19 cellular contexts compared by ENCODE assay signal in genomic region chr9:14419302-14419937, GRCh38.
DNase-seq lines count a peak whose midpoint lies in the region; ATAC-seq and TF ChIP-seq lines count a peak whose summit lies in the region.
"Had no signal": no experiment of that assay in that cellular context is flagged by ENCODE, and none has a peak within 500 bp of the region (broad histone marks: within the 10 kb centered on the region; RNA-seq: fewer than 3 reads in every experiment).

No MANE protein-coding gene starts in this region.

- H3K27me3 ChIP-seq in breast epithelium (no peaks in the 10 kb centered on the region), mammary epithelial cell (ENCODE audit: insufficient read depth, low read length) (peaks cover 29% of the 10 kb centered on the region)
- H3K27me3 ChIP-seq: BLaER1 treated with 17β-estradiol and CSF1 and Interleukin-3, amounts not matched to agents 10 nM and 100 nM; heart right ventricle had no signal

- no peak overlapping the region for H3K4me2 ChIP-seq in mammary epithelial cell (ENCODE audit: insufficient read depth, low read depth, low read length)
- H3K4me2 ChIP-seq in OCI-LY7 (ENCODE audit: low read length), result no peak overlapping the region
- H3K4me2 ChIP-seq: BLaER1 treated with 17β-estradiol and CSF1 and Interleukin-3, amounts not matched to agents 10 nM and 100 nM had no signal

- no peaks in the 10 kb centered on the region for H3K27me3 Mint-ChIP-seq in progenitor cell of endocrine pancreas
- H3K27me3 Mint-ChIP-seq in activated T-cell treated with anti-CD3 and anti-CD28 coated beads, Interleukin-2, amount 50 U/mL, for 72 hours (ENCODE audit: low read depth), result no peaks in the 10 kb centered on the region
- H3K27me3 Mint-ChIP-seq: activated naive CD8-positive, alpha-beta T cell treated with anti-CD3 and anti-CD28 coated beads, Interleukin-2, amount 10 ng/mL, durations not matched to agents 7 days and 5 days had no signal

- in situ Hi-C loops in mammary epithelial cell (cut with MboI; ENCODE audit: low sequenced_read_pairs in 2 of 2), result no loop called here

- TF ChIP-seq CTCF in breast epithelium (IDR thresholded peaks at IDR 0.05), result no peak
- no peak for TF ChIP-seq CTCF in mammary epithelial cell (conservative IDR thresholded peaks at IDR 0.05 in 1 of 2, IDR thresholded peaks at IDR 0.05 in 1 of 2; ENCODE audit: extremely low read depth in 1 of 2, insufficient read depth in 1 of 2, low read depth in 1 of 2, low read length in 2 of 2)
- no peak for TF ChIP-seq CTCF in progenitor cell of endocrine pancreas (IDR thresholded peaks at IDR 0.05; ENCODE audit: unreplicated experiment)
- TF ChIP-seq CTCF in OCI-LY7 (conservative IDR thresholded peaks at IDR 0.05; ENCODE audit: low read length), result no peak

- peak overlapping the region; percentile 45 for H3K27ac Mint-ChIP-seq in progenitor cell of endocrine pancreas
- H3K27ac Mint-ChIP-seq in activated T-cell treated with anti-CD3 and anti-CD28 coated beads, Interleukin-2, amount 50 U/mL, for 72 hours, result no peak overlapping the region
- H3K27ac Mint-ChIP-seq: activated naive CD8-positive, alpha-beta T cell treated with anti-CD3 and anti-CD28 coated beads, Interleukin-2, amount 10 ng/mL, durations not matched to agents 7 days and 5 days; HFFc6 had no signal

- POLR2A ChIA-PET in OCI-LY7 (lab: Charles Lee), result interaction anchor here (0.7 to 1.2 kb wide), 2 partner anchors 8 to 753 kb away, joined by 3 read pairs; no protein-coding TSS in a partner anchor

- no peak for DNase-seq in breast epithelium (ENCODE audit: low spot score in 2 of 2)
- no peak for DNase-seq in mammary epithelial cell
- peak; percentile 13 for DNase-seq in inferior parietal cortex (ENCODE audit: extremely low spot score)
- DNase-seq in progenitor cell of endocrine pancreas (ENCODE audit: low spot score, unreplicated experiment), result no peak
- DNase-seq in OCI-LY7 (ENCODE audit: low spot score), result no peak
- DNase-seq in activated T-cell treated with anti-CD3 and anti-CD28 coated beads, Interleukin-2, amount 50 U/mL, for 72 hours, result no peak
- DNase-seq in RPMI8226, result no peak
- DNase-seq: activated CD4-positive, CD25-positive, alpha-beta regulatory T cell treated with anti-CD3 and anti-CD28 coated beads, Interleukin-2, amount 50 U/mL, for 72 hours; activated naive CD8-positive, alpha-beta T cell treated with anti-CD3 and anti-CD28 coated beads, Interleukin-2, amount 10 ng/mL, durations not matched to agents 7 days and 5 days; effector CD8-positive, alpha-beta T cell; heart right ventricle; HFFc6; KBM-7; NCI-H1048; NCI-H526 treated with DMSO at 0.1 percent for 48 hours; stimulated activated CD4-positive, alpha-beta T cell treated with anti-CD3 and anti-CD28 coated beads, Interleukin-4, amount 100 ng/mL, for 24 hours had no signal

- no peaks in the 10 kb centered on the region for H3K9me3 Mint-ChIP-seq in progenitor cell of endocrine pancreas (ENCODE audit: low read depth)
- H3K9me3 Mint-ChIP-seq in activated T-cell treated with anti-CD3 and anti-CD28 coated beads, Interleukin-2, amount 50 U/mL, for 72 hours, result no peaks in the 10 kb centered on the region
- H3K9me3 Mint-ChIP-seq: activated naive CD8-positive, alpha-beta T cell treated with anti-CD3 and anti-CD28 coated beads, Interleukin-2, amount 10 ng/mL, durations not matched to agents 7 days and 5 days; HFFc6 had no signal

- H3K4me3 Mint-ChIP-seq in progenitor cell of endocrine pancreas (ENCODE audit: low read depth), result no peak overlapping the region
- H3K4me3 Mint-ChIP-seq in activated T-cell treated with anti-CD3 and anti-CD28 coated beads, Interleukin-2, amount 50 U/mL, for 72 hours, result no peak overlapping the region
- H3K4me3 Mint-ChIP-seq: activated naive CD8-positive, alpha-beta T cell treated with anti-CD3 and anti-CD28 coated beads, Interleukin-2, amount 10 ng/mL, durations not matched to agents 7 days and 5 days; HFFc6 had no signal

- peak overlapping the region; percentile 18 to 43 for H3K27ac ChIP-seq in breast epithelium
- no peak overlapping the region for H3K27ac ChIP-seq in mammary epithelial cell (ENCODE audit: insufficient read depth, low read depth, low read length)
- H3K27ac ChIP-seq in urinary bladder (ENCODE audit: low read depth), result no peak overlapping the region
- no peak overlapping the region for H3K27ac ChIP-seq in OCI-LY7 (ENCODE audit: low read depth, low read length, poor library complexity, severe bottlenecking)
- H3K27ac ChIP-seq: BLaER1 treated with 17β-estradiol and CSF1 and Interleukin-3, amounts not matched to agents 10 nM and 100 nM; heart right ventricle had no signal

- no TSS peak for BruUV-seq in mammary epithelial cell (replicated peaks; lab: Mats Ljungman, UMichigan)
- BruUV-seq in OCI-LY7 (replicated peaks; lab: Mats Ljungman, UMichigan), result no TSS peak

- H3K36me3 ChIP-seq in breast epithelium (no peaks in the 10 kb centered on the region), mammary epithelial cell (ENCODE audit: insufficient read depth, low read length) (no peaks in the 10 kb centered on the region), urinary bladder (ENCODE audit: insufficient read depth) (no peaks in the 10 kb centered on the region), OCI-LY7 (ENCODE audit: insufficient read depth, low read length) (no peaks in the 10 kb centered on the region)
- H3K36me3 ChIP-seq: BLaER1 treated with 17β-estradiol and CSF1 and Interleukin-3, amounts not matched to agents 10 nM and 100 nM; heart right ventricle had no signal

- intact Hi-C loops in breast epithelium (cut with DNase I; ENCODE audit: low total_unique reads), result no loop called here
- intact Hi-C loops in mammary epithelial cell (cut with micrococcal nuclease), result no loop called here
- intact Hi-C loops in OCI-LY7 (cut with micrococcal nuclease; ENCODE audit: unreplicated experiment), result no loop called here

- no peaks in the 10 kb centered on the region for H3K36me3 Mint-ChIP-seq in progenitor cell of endocrine pancreas (ENCODE audit: insufficient read depth)
- no peaks in the 10 kb centered on the region for H3K36me3 Mint-ChIP-seq in activated T-cell treated with anti-CD3 and anti-CD28 coated beads, Interleukin-2, amount 50 U/mL, for 72 hours (ENCODE audit: insufficient read depth in 2 of 2)
- H3K36me3 Mint-ChIP-seq: activated naive CD8-positive, alpha-beta T cell treated with anti-CD3 and anti-CD28 coated beads, Interleukin-2, amount 10 ng/mL, durations not matched to agents 7 days and 5 days had no signal

- H2AFZ ChIP-seq in mammary epithelial cell (ENCODE audit: low read depth, low read length) (no peak overlapping the region), OCI-LY7 (ENCODE audit: low read length) (no peak overlapping the region)

- no peaks in the 10 kb centered on the region for H3K79me2 ChIP-seq in mammary epithelial cell (ENCODE audit: insufficient read depth, low read length)
- no peaks in the 10 kb centered on the region for H3K79me2 ChIP-seq in OCI-LY7 (ENCODE audit: insufficient read depth, low read depth, low read length)

- TF ChIP-seq POLR2A in breast epithelium (IDR thresholded peaks at IDR 0.05), result no peak

- peaks cover 11% of the 10 kb centered on the region for H3K4me1 Mint-ChIP-seq in progenitor cell of endocrine pancreas (ENCODE audit: low read depth)
- H3K4me1 Mint-ChIP-seq in activated T-cell treated with anti-CD3 and anti-CD28 coated beads, Interleukin-2, amount 50 U/mL, for 72 hours (ENCODE audit: low read depth), result no peaks in the 10 kb centered on the region
- H3K4me1 Mint-ChIP-seq: activated naive CD8-positive, alpha-beta T cell treated with anti-CD3 and anti-CD28 coated beads, Interleukin-2, amount 10 ng/mL, durations not matched to agents 7 days and 5 days had no signal

- dilution Hi-C loops in mammary epithelial cell (cut with HindIII; ENCODE audit: low sequenced_read_pairs), result no loop called here

- peak overlapping the region; percentile 12 to 59 (median 36) for H3K4me3 ChIP-seq in breast epithelium
- no peak overlapping the region for H3K4me3 ChIP-seq in mammary epithelial cell (replicated peaks in 1 of 3; ENCODE audit: insufficient read depth in 1 of 3, low read depth in 2 of 3, low read length in 3 of 3)
- peak overlapping the region; percentile 24 for H3K4me3 ChIP-seq in urinary bladder (ENCODE audit: low read depth, low read length)
- no peak overlapping the region for H3K4me3 ChIP-seq in OCI-LY7 (ENCODE audit: low read depth, low read length, poor library complexity, severe bottlenecking)
- H3K4me3 ChIP-seq: BLaER1 treated with 17β-estradiol and CSF1 and Interleukin-3, amounts not matched to agents 10 nM and 100 nM; heart right ventricle; skin epidermis had no signal

- H4K20me1 ChIP-seq in mammary epithelial cell (ENCODE audit: insufficient read depth, low read length), result peaks cover 5% of the 10 kb centered on the region
- no peaks in the 10 kb centered on the region for H4K20me1 ChIP-seq in OCI-LY7 (ENCODE audit: insufficient read depth, low read length)
- H4K20me1 ChIP-seq: BLaER1 treated with 17β-estradiol and CSF1 and Interleukin-3, amounts not matched to agents 10 nM and 100 nM had no signal

- H3K9ac ChIP-seq in mammary epithelial cell (ENCODE audit: insufficient read depth, low read length), result no peak overlapping the region
- H3K9ac ChIP-seq: BLaER1 treated with 17β-estradiol and CSF1 and Interleukin-3, amounts not matched to agents 10 nM and 100 nM had no signal

- peaks cover 0 to 3% of the 10 kb centered on the region in 2 donors for H3K9me3 ChIP-seq in breast epithelium
- peaks cover 6% of the 10 kb centered on the region for H3K9me3 ChIP-seq in mammary epithelial cell (replicated peaks; ENCODE audit: insufficient read depth, low read length)
- H3K9me3 ChIP-seq in OCI-LY7 (ENCODE audit: low read length), result no peaks in the 10 kb centered on the region

- H3K4me1 ChIP-seq in breast epithelium, result no peaks in the 10 kb centered on the region
- H3K4me1 ChIP-seq in mammary epithelial cell (ENCODE audit: insufficient read depth, low read length), result no peaks in the 10 kb centered on the region
- no peaks in the 10 kb centered on the region for H3K4me1 ChIP-seq in urinary bladder (ENCODE audit: insufficient read depth)
- H3K4me1 ChIP-seq in OCI-LY7 (ENCODE audit: insufficient read depth, low read length, poor library complexity, severe bottlenecking), result no peaks in the 10 kb centered on the region
- H3K4me1 ChIP-seq: BLaER1 treated with 17β-estradiol and CSF1 and Interleukin-3, amounts not matched to agents 10 nM and 100 nM; heart right ventricle had no signal

- H3K9me2 ChIP-seq in OCI-LY7 (ENCODE audit: insufficient read depth, low read length), result no peaks in the 10 kb centered on the region

- ATAC-seq in activated T-cell treated with anti-CD3 and anti-CD28 coated beads, Interleukin-2, amount 50 U/mL, for 72 hours (replicated peaks in 1 of 2), result no peak

- CTCF ChIA-PET in mammary epithelial cell (lab: Charles Lee; ENCODE audit: low non-redundant PET), result no interaction called here
- CTCF ChIA-PET in OCI-LY7 (lab: Charles Lee; ENCODE audit: unreplicated experiment), result no interaction called here

- 58% methylated on average over 13 of the region's 13 CpGs for WGBS in mammary epithelial cell (ENCODE audit: low coverage, missing lambda C conversion rate)
- 32% methylated on average over 13 of the region's 13 CpGs for WGBS in urinary bladder

Comparison
In these comparisons a context has a peak if more than half of its experiments do, and no peak if none do; other contexts are left out.
1. H3K27ac ChIP-seq: peak in breast epithelium (2 of 2); none in mammary epithelial cell (single experiment), urinary bladder (single experiment) and OCI-LY7 (single experiment).
2. H3K4me3 ChIP-seq: peak in breast epithelium (3 of 3) and urinary bladder (single experiment); none in mammary epithelial cell (0 of 3) and OCI-LY7 (single experiment).